ENCODE assay signal across 9 cellular contexts in genomic region chr5:1134478-1134877, GRCh38. TPM values are rescaled to one million over a fixed set of nuclear protein-coding genes. Genes with fewer than 3 reads are reported as not detected.
DNase-seq lines count a peak whose midpoint lies in the region; ATAC-seq and TF ChIP-seq lines count a peak whose summit lies in the region.
"Had no signal": no experiment of that assay in that cellular context is flagged by ENCODE, and none has a peak within 500 bp of the region (broad histone marks: within the 10 kb centered on the region; RNA-seq: fewer than 3 reads in every experiment).

No MANE protein-coding gene starts in this region.

- peaks cover 4% of the 10 kb centered on the region for H3K27me3 Mint-ChIP-seq in CD4-positive, CD25-positive, alpha-beta regulatory T cell

- no peaks in the 10 kb centered on the region for H3K4me1 ChIP-seq in CD4-positive, CD25-positive, alpha-beta regulatory T cell (ENCODE audit: control insufficient read depth, insufficient read depth, low read length, poor library complexity, severe bottlenecking)
- peaks cover 35% of the 10 kb centered on the region for H3K4me1 ChIP-seq in body of pancreas

- H3K4me1 Mint-ChIP-seq in CD4-positive, CD25-positive, alpha-beta regulatory T cell = peaks cover 0 to 5% (median 0%) of the 10 kb centered on the region in 4 donors

- no peak overlapping the region for H3K27ac ChIP-seq in CD4-positive, CD25-positive, alpha-beta regulatory T cell (ENCODE audit: insufficient read depth, low read length, poor library complexity, severe bottlenecking)
- no peak overlapping the region for H3K27ac ChIP-seq in body of pancreas
- H3K27ac ChIP-seq: brain microvascular endothelial cell had no signal

- peaks cover 0 to 2% (median 0%) of the 10 kb centered on the region in 7 donors for H3K9me3 Mint-ChIP-seq in CD4-positive, CD25-positive, alpha-beta regulatory T cell

- intact Hi-C loops in body of pancreas (cut with DNase I) = loop anchor here (5.0 kb wide), 1 partner anchor 37 kb away; no protein-coding TSS in a partner anchor

- no peaks in the 10 kb centered on the region for H3K27me3 ChIP-seq in CD4-positive, CD25-positive, alpha-beta regulatory T cell (ENCODE audit: control insufficient read depth, insufficient read depth, low read length)
- no peaks in the 10 kb centered on the region for H3K27me3 ChIP-seq in body of pancreas

- H3K36me3 Mint-ChIP-seq in CD4-positive, CD25-positive, alpha-beta regulatory T cell = no peaks in the 10 kb centered on the region

- TF ChIP-seq CTCF in body of pancreas (IDR thresholded peaks at IDR 0.05) = peak; percentile 12 to 60 (median 41)

- DNase-seq in CD4-positive, CD25-positive, alpha-beta regulatory T cell = no peak
- DNase-seq in body of pancreas = peak; percentile 35 to 64 (median 52)
- no peak for DNase-seq in central memory CD4-positive, alpha-beta T cell
- no peak for DNase-seq in activated CD4-positive, CD25-positive, alpha-beta regulatory T cell treated with anti-CD3 and anti-CD28 coated beads, Interleukin-2, amount 50 U/mL, for 72 hours
- no peak for DNase-seq in RKO (ENCODE audit: low spot score)
- DNase-seq: brain microvascular endothelial cell had no signal

- WGBS in body of pancreas, 2 donors = 34 to 48% methylated on average over 14 of the region's 14 CpGs

- H3K4me3 ChIP-seq in CD4-positive, CD25-positive, alpha-beta regulatory T cell (ENCODE audit: low read depth, low read length) = no peak overlapping the region
- no peak overlapping the region for H3K4me3 ChIP-seq in body of pancreas

- H3K27ac Mint-ChIP-seq in CD4-positive, CD25-positive, alpha-beta regulatory T cell = peak overlapping the region in 2 of 3 donors; percentile 48 to 83

- no peak for ATAC-seq in CD4-positive, CD25-positive, alpha-beta regulatory T cell (ENCODE audit: low read depth in 2 of 2)
- ATAC-seq in GM19397 (IDR thresholded peaks at IDR 0.05; ENCODE audit: unreplicated experiment) (peak; percentile 67), HG03432 (IDR thresholded peaks at IDR 0.05; ENCODE audit: unreplicated experiment) (peak; percentile 58), body of pancreas (no peak), HG02884 (IDR thresholded peaks at IDR 0.05; ENCODE audit: unreplicated experiment) (no peak)

- H3K4me3 Mint-ChIP-seq in CD4-positive, CD25-positive, alpha-beta regulatory T cell = no peak overlapping the region

- no peaks in the 10 kb centered on the region for H3K9me3 ChIP-seq in CD4-positive, CD25-positive, alpha-beta regulatory T cell (ENCODE audit: control insufficient read depth in 2 of 2, low read length in 2 of 2)
- H3K9me3 ChIP-seq in body of pancreas = no peaks in the 10 kb centered on the region

- no peaks in the 10 kb centered on the region for H3K36me3 ChIP-seq in CD4-positive, CD25-positive, alpha-beta regulatory T cell (ENCODE audit: control insufficient read depth, insufficient read depth, low read length)
- H3K36me3 ChIP-seq in body of pancreas (replicated peaks in 1 of 2; ENCODE audit: insufficient read depth in 1 of 2, low read depth in 2 of 2) = no peaks in the 10 kb centered on the region
- H3K36me3 ChIP-seq: brain microvascular endothelial cell had no signal

- no peak for TF ChIP-seq POLR2A in body of pancreas (IDR thresholded peaks at IDR 0.05)

RNA-seq across cellular contexts. Expression of gene SLC12A7, which starts 22.6 kb away (rescaled TPM):
- 10.9 TPM for total RNA-seq in CD4-positive, CD25-positive, alpha-beta regulatory T cell
- 10 to 100 TPM in 1 of 4 donors, 1 to 10 TPM in 3; 2.2 to 16.0 (median 6.8) TPM for polyA plus RNA-seq in CD4-positive, CD25-positive, alpha-beta regulatory T cell
- total RNA-seq in body of pancreas = 10 to 100 TPM; 35.5 to 42.8 TPM

Comparison
In these comparisons a context has a peak if more than half of its experiments do, and no peak if none do; other contexts are left out.
1. ATAC-seq: peak in GM19397 (single experiment) and HG03432 (single experiment); none in CD4-positive, CD25-positive, alpha-beta regulatory T cell (0 of 2), body of pancreas (single experiment) and HG02884 (single experiment).
2. DNase-seq: peak in body of pancreas (4 of 4); none in CD4-positive, CD25-positive, alpha-beta regulatory T cell (0 of 3), central memory CD4-positive, alpha-beta T cell (single experiment), activated CD4-positive, CD25-positive, alpha-beta regulatory T cell treated with anti-CD3 and anti-CD28 coated beads, Interleukin-2, amount 50 U/mL, for 72 hours (single experiment) and RKO (single experiment).